Comparison of ENCODE assay signal across 1 cellular context in the genomic region with DNA sequence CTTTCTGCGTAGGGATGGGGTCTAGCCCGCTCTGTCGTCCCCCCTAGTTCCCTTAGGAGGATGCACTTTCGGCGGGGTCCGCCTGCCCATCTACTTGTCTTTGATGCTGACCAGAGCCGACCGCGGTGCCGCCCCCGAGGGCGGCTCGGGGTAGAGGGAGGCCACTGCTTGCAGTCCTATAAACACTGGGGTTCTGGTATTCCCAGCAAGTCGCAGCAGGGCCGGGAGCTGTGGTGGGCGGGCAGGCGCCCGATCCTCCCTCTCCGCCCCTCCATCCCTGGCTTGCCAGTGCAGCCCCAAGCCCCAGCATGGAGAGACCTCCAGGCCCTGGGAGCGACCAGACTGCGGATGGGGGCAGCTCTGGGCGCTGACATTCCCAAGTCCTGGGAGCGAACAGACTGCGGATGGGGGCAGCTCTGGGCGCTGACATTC.
TF ChIP-seq lines count a peak whose summit lies in the region.

No MANE protein-coding gene starts in this region.

TF ChIP-seq in IMR-90, 13 proteins besides CTCF, POLR2A, EP300 and RAD21 (continued from another document):
- TF ChIP-seq CHD1 (IDR thresholded peaks at IDR 0.05; ENCODE audit: low read depth, low read length) (no peak), BHLHE40 (IDR thresholded peaks at IDR 0.05; ENCODE audit: low read depth, low read length) (no peak), RCOR1 (IDR thresholded peaks at IDR 0.05; ENCODE audit: insufficient replicate concordance, low read length) (no peak), MAZ (IDR thresholded peaks at IDR 0.05; ENCODE audit: borderline replicate concordance, low read depth, low read length) (no peak), MAFK (IDR thresholded peaks at IDR 0.05; ENCODE audit: low read depth, low read length) (no peak), FOS (IDR thresholded peaks at IDR 0.05; ENCODE audit: low read depth, low read length) (no peak), CEBPB (IDR thresholded peaks at IDR 0.05; ENCODE audit: low read depth, low read length) (no peak), SMC3 (IDR thresholded peaks at IDR 0.05; ENCODE audit: low read depth, low read length) (no peak)
- TF ChIP-seq, protein P1, sequence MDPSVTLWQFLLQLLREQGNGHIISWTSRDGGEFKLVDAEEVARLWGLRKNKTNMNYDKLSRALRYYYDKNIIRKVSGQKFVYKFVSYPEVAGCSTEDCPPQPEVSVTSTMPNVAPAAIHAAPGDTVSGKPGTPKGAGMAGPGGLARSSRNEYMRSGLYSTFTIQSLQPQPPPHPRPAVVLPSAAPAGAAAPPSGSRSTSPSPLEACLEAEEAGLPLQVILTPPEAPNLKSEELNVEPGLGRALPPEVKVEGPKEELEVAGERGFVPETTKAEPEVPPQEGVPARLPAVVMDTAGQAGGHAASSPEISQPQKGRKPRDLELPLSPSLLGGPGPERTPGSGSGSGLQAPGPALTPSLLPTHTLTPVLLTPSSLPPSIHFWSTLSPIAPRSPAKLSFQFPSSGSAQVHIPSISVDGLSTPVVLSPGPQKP (IDR thresholded peaks at IDR 0.05; ENCODE audit: borderline replicate concordance, low read depth, low read length): no peak
TF ChIP-seq in IMR-90: peak in this region for 0.
